30 cellular contexts compared by ENCODE assay signal in the genomic region with DNA sequence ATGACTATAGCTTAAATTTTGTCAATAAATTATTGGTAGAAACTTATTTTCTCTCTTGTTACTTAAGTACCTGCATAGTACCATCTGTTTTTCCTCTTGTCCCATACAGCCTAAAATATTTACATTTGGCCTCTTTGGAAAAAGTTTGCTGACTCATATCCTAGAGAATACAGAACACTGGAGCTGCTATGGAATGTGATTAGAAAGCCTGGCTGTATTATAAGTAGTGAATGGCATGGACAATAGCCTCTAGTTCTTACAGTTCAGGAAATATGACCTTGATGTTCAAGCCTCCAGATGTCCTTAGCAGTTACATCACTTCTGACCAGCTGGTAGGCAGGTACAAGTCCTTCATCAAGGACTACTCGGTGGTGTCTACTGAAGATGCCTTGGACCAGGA. TPM values are rescaled to one million over a fixed set of nuclear protein-coding genes. Genes with fewer than 3 reads are reported as not detected.
DNase-seq lines count a peak whose midpoint lies in the region; TF ChIP-seq lines count a peak whose summit lies in the region.
"Had no signal": no experiment of that assay in that cellular context is flagged by ENCODE, and none has a peak within 500 bp of the region (broad histone marks: within the 10 kb centered on the region; RNA-seq: fewer than 3 reads in every experiment).

No MANE protein-coding gene starts in this region.

- peaks cover 9% of the 10 kb centered on the region for H3K27me3 Mint-ChIP-seq in activated T-helper 2 cell treated with anti-CD3 and anti-CD28 coated beads, Interferon-gamma antibody, Interleukin-2, Interleukin-4, amounts not matched to agents 10 μg/mL and 5 μg/mL and 100 μg/mL, durations not matched to agents 14 hours and 24 hours and 36 hours (ENCODE audit: low read depth)

- H3K4me1 Mint-ChIP-seq in activated T-helper 2 cell treated with anti-CD3 and anti-CD28 coated beads, Interferon-gamma antibody, Interleukin-2, Interleukin-4, amounts not matched to agents 10 μg/mL and 5 μg/mL and 100 μg/mL, durations not matched to agents 14 hours and 24 hours and 36 hours (ENCODE audit: low read depth), result no peaks in the 10 kb centered on the region
- H3K4me1 Mint-ChIP-seq: activated naive CD4-positive, alpha-beta T cell treated with anti-CD3 and anti-CD28 coated beads, Interleukin-2, amount 50 U/mL, for 24 hours had no signal

- DNase-seq in AG04449 (ENCODE audit: low read depth, low spot score) (peak; percentile 10), LHCN-M2 (ENCODE audit: low read depth) (peak; percentile 51), brain microvascular endothelial cell (peak; percentile 10), iris pigment epithelial cell (ENCODE audit: low read depth) (peak; percentile 4), pons (ENCODE audit: low spot score) (no peak), NCI-H2081 treated with DMSO at 0.1 percent for 48 hours (lab: John Stamatoyannopoulos, UW) (no peak), NCI-H1930 (lab: John Stamatoyannopoulos, UW) (no peak)
- DNase-seq in activated T-helper 2 cell treated with anti-CD3 and anti-CD28 coated beads, Interferon-gamma antibody, Interleukin-2, Interleukin-4, amounts not matched to agents 10 μg/mL and 5 μg/mL and 100 μg/mL, durations not matched to agents 14 hours and 24 hours and 36 hours (ENCODE audit: low spot score), result no peak
- DNase-seq: activated CD4-positive, alpha-beta T cell treated with anti-CD3 and anti-CD28 coated beads for 48 hours; activated CD8-positive, alpha-beta memory T cell treated with anti-CD3 and anti-CD28 coated beads for 24 hours; activated T-cell treated with anti-CD3 and anti-CD28 coated beads for 4 hours; amygdala; cortex of kidney; NCI-H1417 treated with DMSO at 0.1 percent for 48 hours; NCI-H2081; NCI-H2227 treated with DMSO at 0.1 percent for 48 hours; NCI-H526 treated with DMSO at 0.1 percent for 48 hours; SIG-M5; stimulated activated naive CD4-positive, alpha-beta T cell; SW 1271; T-helper 9 cell; WERI-Rb-1 had no signal

- H3K4me3 ChIP-seq in AG04449 (ENCODE audit: low read depth, low read length), result no peak overlapping the region
- H3K4me3 ChIP-seq in brain microvascular endothelial cell (ENCODE audit: low read depth, low read length), result no peak overlapping the region
- H3K4me3 ChIP-seq: BLaER1, gastroesophageal sphincter, GM12878, lung, skin epidermis had no signal

- intact Hi-C loops in activated T-helper 2 cell treated with anti-CD3 and anti-CD28 coated beads, Interferon-gamma antibody, Interleukin-2, Interleukin-4, amounts not matched to agents 10 μg/mL and 5 μg/mL and 100 μg/mL, durations not matched to agents 14 hours and 24 hours and 36 hours (cut with micrococcal nuclease), result no loop called here

- H3K36me3 Mint-ChIP-seq in activated T-helper 2 cell treated with anti-CD3 and anti-CD28 coated beads, Interferon-gamma antibody, Interleukin-2, Interleukin-4, amounts not matched to agents 10 μg/mL and 5 μg/mL and 100 μg/mL, durations not matched to agents 14 hours and 24 hours and 36 hours (ENCODE audit: low read depth), result no peaks in the 10 kb centered on the region
- H3K36me3 Mint-ChIP-seq: activated naive CD4-positive, alpha-beta T cell treated with anti-CD3 and anti-CD28 coated beads, Interleukin-2, amount 50 U/mL, for 24 hours; natural killer cell treated with Interleukin-12 subunit alpha and Interleukin-12 subunit beta and Interleukin-15 and Interleukin-18, amount 100 ng/mL, for 72 hours had no signal

- no peak overlapping the region for H3K27ac ChIP-seq in brain microvascular endothelial cell
- H3K27ac ChIP-seq: BLaER1, gastroesophageal sphincter, skin epidermis, WERI-Rb-1 had no signal

- CTCF ChIA-PET in AG04449 (lab: Yijun Ruan, JAX), result interaction anchor here (0.9 kb wide), 1 partner anchor 30 kb away, joined by 3 read pairs; no protein-coding TSS in a partner anchor

- H3K27ac Mint-ChIP-seq in activated T-helper 2 cell treated with anti-CD3 and anti-CD28 coated beads, Interferon-gamma antibody, Interleukin-2, Interleukin-4, amounts not matched to agents 10 μg/mL and 5 μg/mL and 100 μg/mL, durations not matched to agents 14 hours and 24 hours and 36 hours, result no peak overlapping the region
- H3K27ac Mint-ChIP-seq: activated naive CD4-positive, alpha-beta T cell treated with anti-CD3 and anti-CD28 coated beads, Interleukin-2, amount 50 U/mL, for 24 hours; natural killer cell treated with Interleukin-12 subunit alpha and Interleukin-12 subunit beta and Interleukin-15 and Interleukin-18, amount 100 ng/mL, for 72 hours had no signal

- no peak overlapping the region for H3K4me3 Mint-ChIP-seq in activated T-helper 2 cell treated with anti-CD3 and anti-CD28 coated beads, Interferon-gamma antibody, Interleukin-2, Interleukin-4, amounts not matched to agents 10 μg/mL and 5 μg/mL and 100 μg/mL, durations not matched to agents 14 hours and 24 hours and 36 hours (ENCODE audit: low read depth)
- H3K4me3 Mint-ChIP-seq: activated naive CD4-positive, alpha-beta T cell treated with anti-CD3 and anti-CD28 coated beads, Interleukin-2, amount 50 U/mL, for 24 hours; natural killer cell treated with Interleukin-12 subunit alpha and Interleukin-12 subunit beta and Interleukin-15 and Interleukin-18, amount 100 ng/mL, for 72 hours had no signal

- POLR2A ChIA-PET in AG04449 (lab: Yijun Ruan, JAX), result interaction anchor here (0.9 kb wide), 1 partner anchor 8 kb away, joined by 3 read pairs; no protein-coding TSS in a partner anchor

- in situ Hi-C loops in brain microvascular endothelial cell (cut with HindIII; ENCODE audit: low pct_ligation_motif_present, low sequenced_read_pairs), result no loop called here

- H3K27me3 ChIP-seq in brain microvascular endothelial cell (replicated peaks), result no peaks in the 10 kb centered on the region
- H3K27me3 ChIP-seq: BLaER1 had no signal

- no peaks in the 10 kb centered on the region for H3K9me3 Mint-ChIP-seq in activated T-helper 2 cell treated with anti-CD3 and anti-CD28 coated beads, Interferon-gamma antibody, Interleukin-2, Interleukin-4, amounts not matched to agents 10 μg/mL and 5 μg/mL and 100 μg/mL, durations not matched to agents 14 hours and 24 hours and 36 hours
- H3K9me3 Mint-ChIP-seq: activated naive CD4-positive, alpha-beta T cell treated with anti-CD3 and anti-CD28 coated beads, Interleukin-2, amount 50 U/mL, for 24 hours; natural killer cell treated with Interleukin-12 subunit alpha and Interleukin-12 subunit beta and Interleukin-15 and Interleukin-18, amount 100 ng/mL, for 72 hours had no signal

- no peak for TF ChIP-seq CTCF in AG04449 (IDR thresholded peaks at IDR 0.05; ENCODE audit: insufficient read depth, low read length, missing control alignments)
- TF ChIP-seq CTCF in brain microvascular endothelial cell (IDR thresholded peaks at IDR 0.05; ENCODE audit: low read depth, low read length, missing control alignments), result no peak

- H3K36me3 ChIP-seq in brain microvascular endothelial cell (replicated peaks), result no peaks in the 10 kb centered on the region
- H3K36me3 ChIP-seq: gastroesophageal sphincter had no signal

RNA-seq across cellular contexts. Expression of a gene that starts 28.3 kb away (rescaled TPM):
- total RNA-seq in LHCN-M2 (2014; rRNA removed), result 12.7 and 15.7 TPM in 2 replicates
- 11.0 TPM for polyA plus RNA-seq in LHCN-M2 (2012)
- not detected in 2 replicates for total RNA-seq in activated T-helper 2 cell treated with anti-CD3 and anti-CD28 coated beads, Interferon-gamma antibody, Interleukin-2, Interleukin-4, amounts not matched to agents 10 μg/mL and 5 μg/mL and 100 μg/mL, durations not matched to agents 14 hours and 24 hours and 36 hours
- total RNA-seq: gastroesophageal sphincter; GM12878; natural killer cell treated with Interleukin-12 subunit alpha and Interleukin-12 subunit beta and Interleukin-15 and Interleukin-18, amount 100 ng/mL, for 72 hours; ureter had no signal
- polyA plus RNA-seq: GM12878, lung had no signal

Comparison
In these comparisons a context has a peak if more than half of its experiments do, and no peak if none do; other contexts are left out.
1. DNase-seq: peak in AG04449 (single experiment), LHCN-M2 (single experiment), brain microvascular endothelial cell (single experiment) and iris pigment epithelial cell (single experiment); none in pons (single experiment), activated T-helper 2 cell treated with anti-CD3 and anti-CD28 coated beads, Interferon-gamma antibody, Interleukin-2, Interleukin-4, amounts not matched to agents 10 μg/mL and 5 μg/mL and 100 μg/mL, durations not matched to agents 14 hours and 24 hours and 36 hours (single experiment), NCI-H2081 treated with DMSO at 0.1 percent for 48 hours (single experiment) and NCI-H1930 (0 of 2).
2. RNA of a gene that starts 28.3 kb away (total RNA-seq): 12.7 to 15.7 TPM in LHCN-M2; not detected in activated T-helper 2 cell treated with anti-CD3 and anti-CD28 coated beads, Interferon-gamma antibody, Interleukin-2, Interleukin-4, amounts not matched to agents 10 μg/mL and 5 μg/mL and 100 μg/mL, durations not matched to agents 14 hours and 24 hours and 36 hours; every median in the first group is over 10 times any median in the second.